ENCODE assay signal across 32 cellular contexts in the genomic region with DNA sequence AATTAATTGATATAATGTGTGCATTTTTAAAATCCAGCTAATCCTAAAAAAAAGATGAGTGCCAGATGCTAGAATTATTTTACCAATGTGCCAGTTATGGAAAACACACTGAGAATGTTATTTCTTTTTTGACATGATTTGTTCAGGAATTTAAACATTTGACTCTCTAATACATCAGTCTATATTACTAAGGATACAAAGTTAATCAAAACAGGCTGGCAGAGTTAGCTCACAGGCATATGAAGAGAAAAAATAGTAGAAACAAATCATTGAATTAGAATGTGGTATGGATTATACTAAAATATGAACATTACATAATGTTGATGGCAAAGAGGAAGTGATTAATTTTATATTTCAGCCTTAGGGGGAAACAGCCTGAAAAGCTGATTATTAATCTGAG.
"Had no signal": no experiment of that assay in that cellular context is flagged by ENCODE, and none has a peak within 500 bp of the region (broad histone marks: within the 10 kb centered on the region; RNA-seq: fewer than 3 reads in every experiment).

No MANE protein-coding gene starts in this region.

- H3K27me3 ChIP-seq: brain microvascular endothelial cell had no signal

- H3K27ac Mint-ChIP-seq: activated B cell treated with CpG ODN at 0.5 μM for 24 hours; activated CD4-positive, alpha-beta memory T cell treated with anti-CD3 and anti-CD28 coated beads for 36 hours; activated naive CD4-positive, alpha-beta T cell treated with anti-CD3 and anti-CD28 coated beads, Interleukin-2, amount 10 ng/mL, durations not matched to agents 7 days and 5 days; activated naive CD8-positive, alpha-beta T cell; activated naive CD8-positive, alpha-beta T cell treated with anti-CD3 and anti-CD28 coated beads, Interleukin-2, amount 50 U/mL, for 24 hours had no signal

- DNase-seq: activated B cell treated with CpG ODN at 0.5 μM for 24 hours; activated CD4-positive, alpha-beta memory T cell treated with anti-CD3 and anti-CD28 coated beads for 36 hours; activated CD4-positive, alpha-beta T cell treated with anti-CD3 and anti-CD28 coated beads for 4 hours; activated CD4-positive, alpha-beta T cell treated with anti-CD3 and anti-CD28 coated beads, Interleukin-2, amount 50 U/mL, for 1 hour; activated CD4-positive, CD25-positive, alpha-beta regulatory T cell treated with anti-CD3 and anti-CD28 coated beads, Interleukin-2, amount 50 U/mL, for 72 hours; activated CD8-positive, alpha-beta memory T cell treated with anti-CD3 and anti-CD28 coated beads, Interleukin-2, amount 50 U/mL, for 4 hours; activated effector memory CD4-positive, alpha-beta T cell treated with Interleukin-2 at 50 U/mL for 16 hours; activated naive CD4-positive, alpha-beta T cell treated with anti-CD3 and anti-CD28 coated beads, Interleukin-2, amount 10 ng/mL, durations not matched to agents 7 days and 5 days; activated naive CD8-positive, alpha-beta T cell treated with anti-CD3 and anti-CD28 coated beads, Interleukin-2, amount 50 U/mL, for 24 hours; activated T-cell treated with anti-CD3 and anti-CD28 coated beads for 4 hours; activated T-cell treated with anti-CD3 and anti-CD28 coated beads, Interleukin-2, amount 50 U/mL, for 48 hours; amniotic stem cell; aorta; brain microvascular endothelial cell; Kasumi-1; KG1; MM.1S; MV-4-11; NCI-H1092; NCI-H1436 treated with DMSO at 0.1 percent for 48 hours; NCI-H1694 treated with DMSO at 0.1 percent for 48 hours; NCI-H2029; NCI-H345; NCI-H524 treated with DMSO at 0.1 percent for 48 hours; OCI-M1; Right ventricle myocardium superior; T-helper 1 cell; T-helper 2 cell; T-helper 9 cell had no signal

- H3K9me3 Mint-ChIP-seq: activated B cell treated with CpG ODN at 0.5 μM for 24 hours; activated CD4-positive, alpha-beta memory T cell treated with anti-CD3 and anti-CD28 coated beads for 36 hours; activated naive CD4-positive, alpha-beta T cell treated with anti-CD3 and anti-CD28 coated beads, Interleukin-2, amount 10 ng/mL, durations not matched to agents 7 days and 5 days; central memory CD8-positive, alpha-beta T cell had no signal

- H3K4me1 Mint-ChIP-seq: activated B cell treated with CpG ODN at 0.5 μM for 24 hours; activated naive CD4-positive, alpha-beta T cell treated with anti-CD3 and anti-CD28 coated beads, Interleukin-2, amount 10 ng/mL, durations not matched to agents 7 days and 5 days; activated naive CD8-positive, alpha-beta T cell treated with anti-CD3 and anti-CD28 coated beads, Interleukin-2, amount 50 U/mL, for 24 hours; central memory CD8-positive, alpha-beta T cell had no signal

- H3K4me3 Mint-ChIP-seq: activated B cell treated with CpG ODN at 0.5 μM for 24 hours; activated CD4-positive, alpha-beta memory T cell treated with anti-CD3 and anti-CD28 coated beads for 36 hours; activated naive CD4-positive, alpha-beta T cell treated with anti-CD3 and anti-CD28 coated beads, Interleukin-2, amount 10 ng/mL, durations not matched to agents 7 days and 5 days; activated naive CD8-positive, alpha-beta T cell; activated naive CD8-positive, alpha-beta T cell treated with anti-CD3 and anti-CD28 coated beads, Interleukin-2, amount 50 U/mL, for 24 hours; central memory CD8-positive, alpha-beta T cell had no signal

- H3K36me3 ChIP-seq: brain microvascular endothelial cell had no signal

- H3K27ac ChIP-seq: brain microvascular endothelial cell, VCaP had no signal

- H3K36me3 Mint-ChIP-seq: activated CD4-positive, alpha-beta memory T cell treated with anti-CD3 and anti-CD28 coated beads for 36 hours; activated naive CD4-positive, alpha-beta T cell treated with anti-CD3 and anti-CD28 coated beads, Interleukin-2, amount 10 ng/mL, durations not matched to agents 7 days and 5 days; activated naive CD8-positive, alpha-beta T cell had no signal

- H3K27me3 Mint-ChIP-seq: activated B cell treated with CpG ODN at 0.5 μM for 24 hours; activated CD4-positive, alpha-beta memory T cell treated with anti-CD3 and anti-CD28 coated beads for 36 hours; activated naive CD4-positive, alpha-beta T cell treated with anti-CD3 and anti-CD28 coated beads, Interleukin-2, amount 10 ng/mL, durations not matched to agents 7 days and 5 days; activated naive CD8-positive, alpha-beta T cell; activated naive CD8-positive, alpha-beta T cell treated with anti-CD3 and anti-CD28 coated beads, Interleukin-2, amount 50 U/mL, for 24 hours; central memory CD8-positive, alpha-beta T cell had no signal

- ATAC-seq: activated naive CD8-positive, alpha-beta T cell treated with anti-CD3 and anti-CD28 coated beads, Interleukin-2, amount 50 U/mL, for 24 hours had no signal
